Comparison of ENCODE assay signal across 22 cellular contexts in the genomic region with DNA sequence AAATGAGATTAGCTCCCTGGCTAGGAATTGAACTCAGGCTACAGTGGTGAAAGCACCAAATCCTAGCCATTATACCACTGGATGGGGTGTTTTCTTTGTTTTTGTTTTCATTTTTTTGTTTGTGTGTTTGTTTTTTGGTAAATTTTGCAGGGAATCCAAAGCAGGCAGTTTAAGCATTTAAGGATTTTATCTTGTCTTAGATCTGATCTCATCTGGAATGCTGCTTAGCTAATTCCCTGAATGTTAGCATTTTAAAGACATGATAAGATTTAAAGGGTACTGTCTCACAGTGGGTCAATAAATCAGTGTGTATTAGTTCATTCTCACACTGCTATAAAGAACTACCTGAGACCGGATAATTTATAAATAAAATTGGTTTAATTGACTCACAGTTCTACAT. TPM values are rescaled to one million over a fixed set of nuclear protein-coding genes. Genes with fewer than 3 reads are reported as not detected.
DNase-seq lines count a peak whose midpoint lies in the region; ATAC-seq, FAIRE-seq and TF ChIP-seq lines count a peak whose summit lies in the region.
"Had no signal": no experiment of that assay in that cellular context is flagged by ENCODE, and none has a peak within 500 bp of the region (broad histone marks: within the 10 kb centered on the region; RNA-seq: fewer than 3 reads in every experiment).

No MANE protein-coding gene starts in this region.

- H3K36me3 Mint-ChIP-seq in activated CD4-positive, alpha-beta T cell treated with anti-CD3 and anti-CD28 coated beads, Interleukin-2, amount 10 ng/mL, durations not matched to agents 24 days and 14 days (ENCODE audit: low read depth): no peaks in the 10 kb centered on the region
- H3K36me3 Mint-ChIP-seq in nephron progenitor cell (ENCODE audit: low read depth): peaks cover 9% of the 10 kb centered on the region
- peaks cover under 1% of the 10 kb centered on the region for H3K36me3 Mint-ChIP-seq in activated T-cell treated with anti-CD3 and anti-CD28 coated beads, Interleukin-2, amount 50 U/mL, for 24 hours (ENCODE audit: low read depth)

- no peaks in the 10 kb centered on the region for H3K27me3 ChIP-seq in K562 (ENCODE audit: control insufficient read depth in 2 of 2, insufficient read depth in 2 of 2, low read length in 2 of 2)
- no peaks in the 10 kb centered on the region for H3K27me3 ChIP-seq in mesendoderm (ENCODE audit: insufficient read depth, low read length, poor library complexity)
- H3K27me3 ChIP-seq: BLaER1 treated with 17β-estradiol and CSF1 and Interleukin-3, amounts not matched to agents 10 nM and 100 nM had no signal

- H3K27ac Mint-ChIP-seq in activated CD4-positive, alpha-beta T cell treated with anti-CD3 and anti-CD28 coated beads, Interleukin-2, amount 10 ng/mL, durations not matched to agents 24 days and 14 days: no peak overlapping the region
- no peak overlapping the region for H3K27ac Mint-ChIP-seq in nephron progenitor cell
- H3K27ac Mint-ChIP-seq in activated T-cell treated with anti-CD3 and anti-CD28 coated beads, Interleukin-2, amount 50 U/mL, for 24 hours: no peak overlapping the region
- H3K27ac Mint-ChIP-seq: B cell; CD4-positive, alpha-beta T cell; CD8-positive, alpha-beta T cell had no signal

- H4K5ac ChIP-seq in mesendoderm (ENCODE audit: low read length): no peak overlapping the region

- no peak overlapping the region for H2BK120ac ChIP-seq in mesendoderm (ENCODE audit: low read depth, low read length)

- FAIRE-seq in K562 (lab: Jason Lieb, UNC) (no peak), kidney (lab: Jason Lieb, UNC) (no peak)
- FAIRE-seq: A549, D721Med, G401.6, GM12891 had no signal

- H3K4me1 ChIP-seq in K562 (replicated peaks in 1 of 2; ENCODE audit: control insufficient read depth in 2 of 2, insufficient read depth in 2 of 2, low read length in 2 of 2): peaks cover 0 to 15% of the 10 kb centered on the region in 2 experiments; a peak in 2 of 5 replicates
- H3K4me1 ChIP-seq in mesendoderm (ENCODE audit: control insufficient read depth, low read depth, low read length): peaks cover 4% of the 10 kb centered on the region
- H3K4me1 ChIP-seq in kidney (ENCODE audit: control insufficient read depth in 1 of 2, insufficient read depth in 1 of 2, low read depth in 1 of 2, low read length in 2 of 2): peaks cover 7 to 14% of the 10 kb centered on the region in 2 donors

- no peak overlapping the region for H3K23ac ChIP-seq in mesendoderm (ENCODE audit: low read length)

- 59% methylated on average over 1 of the region's 1 CpG for WGBS in K562 (ENCODE audit: insufficient coverage, low coverage, missing lambda C conversion rate)
- WGBS in mesendoderm (ENCODE audit: extremely low coverage, insufficient coverage, low lambda C conversion rate): no CpG with 5 or more reads among the region's 1 CpG

- H3K4me1 Mint-ChIP-seq in activated CD4-positive, alpha-beta T cell treated with anti-CD3 and anti-CD28 coated beads, Interleukin-2, amount 10 ng/mL, durations not matched to agents 24 days and 14 days: peaks cover 23% of the 10 kb centered on the region
- peaks cover 14% of the 10 kb centered on the region for H3K4me1 Mint-ChIP-seq in nephron progenitor cell
- H3K4me1 Mint-ChIP-seq in activated T-cell treated with anti-CD3 and anti-CD28 coated beads, Interleukin-2, amount 50 U/mL, for 24 hours (ENCODE audit: low read depth): peaks cover 34% of the 10 kb centered on the region

- in situ Hi-C loops in K562 (cut with MboI): no loop called here

- H3K4ac ChIP-seq in mesendoderm (ENCODE audit: low read depth, low read length): no peak overlapping the region

- H3K4me3 Mint-ChIP-seq in activated CD4-positive, alpha-beta T cell treated with anti-CD3 and anti-CD28 coated beads, Interleukin-2, amount 10 ng/mL, durations not matched to agents 24 days and 14 days: no peak overlapping the region
- H3K4me3 Mint-ChIP-seq in nephron progenitor cell: no peak overlapping the region
- no peak overlapping the region for H3K4me3 Mint-ChIP-seq in activated T-cell treated with anti-CD3 and anti-CD28 coated beads, Interleukin-2, amount 50 U/mL, for 24 hours
- H3K4me3 Mint-ChIP-seq: B cell; CD8-positive, alpha-beta T cell had no signal

- H3K79me1 ChIP-seq in mesendoderm (ENCODE audit: low read length): no peaks in the 10 kb centered on the region

- no peak for TF ChIP-seq EP300 in K562 (IDR thresholded peaks at IDR 0.05; ENCODE audit: low read length)

- H3K56ac ChIP-seq in mesendoderm (ENCODE audit: low read length): no peak overlapping the region

- no peak overlapping the region for H3K4me3 ChIP-seq in K562
- no peak overlapping the region for H3K4me3 ChIP-seq in mesendoderm (ENCODE audit: low read length)
- H3K4me3 ChIP-seq in kidney (ENCODE audit: low read length in 2 of 2): no peak overlapping the region
- H3K4me3 ChIP-seq: A549; BLaER1 treated with 17β-estradiol and CSF1 and Interleukin-3, amounts not matched to agents 10 nM and 100 nM had no signal

- H3K79me2 ChIP-seq in K562 (ENCODE audit: control insufficient read depth, insufficient read depth, low read length) (peaks cover 2% of the 10 kb centered on the region; the same call in 2 of the 3 replicates), mesendoderm (ENCODE audit: control insufficient read depth, insufficient read depth, low read length) (no peaks in the 10 kb centered on the region)

- no peak for TF ChIP-seq RAD21 in K562 (CRISPR knock-in tag; conservative IDR thresholded peaks at IDR 0.05 in 1 of 2, IDR thresholded peaks at IDR 0.05 in 1 of 2)

- H4K8ac ChIP-seq in mesendoderm (ENCODE audit: low read depth, low read length): no peak overlapping the region

- H3K9me3 ChIP-seq in K562 (replicated peaks; ENCODE audit: control insufficient read depth, insufficient read depth, low read depth, low read length): no peaks in the 10 kb centered on the region
- no peaks in the 10 kb centered on the region for H3K9me3 ChIP-seq in kidney (ENCODE audit: control insufficient read depth in 1 of 2, low read length in 2 of 2)

- no peaks in the 10 kb centered on the region for H3K9me1 ChIP-seq in K562 (ENCODE audit: control insufficient read depth, insufficient read depth, low read length)

- CTCF ChIA-PET in K562 (lab: Yijun Ruan, JAX; ENCODE audit: low intra/inter-chr PET ratio): no interaction called here

- POLR2A ChIA-PET in K562 (lab: Yijun Ruan, JAX): interaction anchor here (0.7 to 1.0 kb wide), 2 partner anchors 12 to 188 kb away, joined by 4 to 6 read pairs; no protein-coding TSS in a partner anchor

- H3K18ac ChIP-seq in mesendoderm (ENCODE audit: low read length): no peak overlapping the region

- no peak overlapping the region for H2AFZ ChIP-seq in K562 (ENCODE audit: low read depth, low read length)

- H3K9me3 Mint-ChIP-seq in activated CD4-positive, alpha-beta T cell treated with anti-CD3 and anti-CD28 coated beads, Interleukin-2, amount 10 ng/mL, durations not matched to agents 24 days and 14 days: peaks cover 15% of the 10 kb centered on the region
- peaks cover 24% of the 10 kb centered on the region for H3K9me3 Mint-ChIP-seq in nephron progenitor cell
- no peaks in the 10 kb centered on the region for H3K9me3 Mint-ChIP-seq in activated T-cell treated with anti-CD3 and anti-CD28 coated beads, Interleukin-2, amount 50 U/mL, for 24 hours
- H3K9me3 Mint-ChIP-seq: CD4-positive, alpha-beta T cell; CD8-positive, alpha-beta T cell had no signal

- no peak overlapping the region for H2BK5ac ChIP-seq in mesendoderm (ENCODE audit: low read length)

- TF ChIP-seq POLR2A in K562 (conservative IDR thresholded peaks at IDR 0.05): no peak

- intact Hi-C loops in activated CD4-positive, alpha-beta T cell treated with anti-CD3 and anti-CD28 coated beads, Interleukin-2, amount 10 ng/mL, durations not matched to agents 24 days and 14 days (cut with micrococcal nuclease): no loop called here
- intact Hi-C loops in K562 (cut with micrococcal nuclease): no loop called here
- intact Hi-C loops in kidney (cut with DNase I): no loop called here

- H3K36me3 ChIP-seq in K562 (ENCODE audit: control insufficient read depth, insufficient read depth, low read length): no peaks in the 10 kb centered on the region
- H3K36me3 ChIP-seq in mesendoderm (ENCODE audit: control insufficient read depth, insufficient read depth, low read length): no peaks in the 10 kb centered on the region
- H3K36me3 ChIP-seq in kidney (ENCODE audit: control insufficient read depth in 1 of 2, insufficient read depth in 2 of 2, low read length in 2 of 2): peaks cover 0 to 4% of the 10 kb centered on the region in 2 donors
- H3K36me3 ChIP-seq: BLaER1 treated with 17β-estradiol and CSF1 and Interleukin-3, amounts not matched to agents 10 nM and 100 nM had no signal

- no peak for ATAC-seq in K562
- ATAC-seq: A549; CD8-positive, alpha-beta T cell had no signal

- H3K27ac ChIP-seq in K562 (ENCODE audit: extremely low read depth, low read depth, low read length) (no peak overlapping the region), mesendoderm (ENCODE audit: low read depth, low read length) (no peak overlapping the region), kidney (ENCODE audit: low read depth in 2 of 2, low read length in 2 of 2) (no peak overlapping the region)
- H3K27ac ChIP-seq: 22Rv1; A549; BLaER1 treated with 17β-estradiol and CSF1 and Interleukin-3, amounts not matched to agents 10 nM and 100 nM; C4-2B had no signal

- H2AK5ac ChIP-seq in mesendoderm (ENCODE audit: low read length): no peak overlapping the region

- TF ChIP-seq CTCF in K562 (IDR thresholded peaks at IDR 0.05 in 2 of 3, conservative IDR thresholded peaks at IDR 0.05 in 1 of 3; ENCODE audit: insufficient read depth in 2 of 3, low read depth in 1 of 3, low read length in 3 of 3): no peak
- no peak for TF ChIP-seq CTCF in nephron progenitor cell (IDR thresholded peaks at IDR 0.05)
- no peak for TF ChIP-seq CTCF in kidney (IDR thresholded peaks at IDR 0.05; ENCODE audit: borderline replicate concordance, extremely low read depth, insufficient read depth)

- H3K9ac ChIP-seq in K562 (ENCODE audit: insufficient read depth in 1 of 2, low read depth in 2 of 2, low read length in 2 of 2) (no peak overlapping the region), mesendoderm (ENCODE audit: low read length) (no peak overlapping the region), kidney (ENCODE audit: low read length in 2 of 2) (no peak overlapping the region)
- H3K9ac ChIP-seq: BLaER1 treated with 17β-estradiol and CSF1 and Interleukin-3, amounts not matched to agents 10 nM and 100 nM had no signal

- H3K4me2 ChIP-seq in K562 (ENCODE audit: insufficient read depth, low read length) (no peak overlapping the region), mesendoderm (ENCODE audit: low read length) (no peak overlapping the region)
- H3K4me2 ChIP-seq: A549 had no signal

- peak; percentile 18 for DNase-seq in activated CD4-positive, alpha-beta T cell treated with anti-CD3 and anti-CD28 coated beads, Interleukin-2, amount 10 ng/mL, durations not matched to agents 24 days and 14 days
- DNase-seq in activated CD4-positive, alpha-beta T cell treated with anti-CD3 and anti-CD28 coated beads, Interleukin-2, amount 50 U/mL, for 1 hour: no peak
- no peak for DNase-seq in K562 (ENCODE audit: extremely low read depth in 1 of 4, low spot score in 3 of 4)
- DNase-seq in mesendoderm: peak; percentile 44
- no peak for DNase-seq in nephron progenitor cell
- no peak for DNase-seq in kidney
- DNase-seq in activated T-cell treated with anti-CD3 and anti-CD28 coated beads, Interleukin-2, amount 50 U/mL, for 24 hours: no peak
- DNase-seq: AML-193; Caco-2; Calu3; CD4-positive, alpha-beta T cell; CD8-positive, alpha-beta T cell; DMS79 treated with DMSO at 0.1 percent for 48 hours; GF-D8 had no signal

- H3K27me3 Mint-ChIP-seq in activated CD4-positive, alpha-beta T cell treated with anti-CD3 and anti-CD28 coated beads, Interleukin-2, amount 10 ng/mL, durations not matched to agents 24 days and 14 days: peaks cover 9% of the 10 kb centered on the region
- H3K27me3 Mint-ChIP-seq in nephron progenitor cell (ENCODE audit: low read depth, poor library complexity): no peaks in the 10 kb centered on the region
- no peaks in the 10 kb centered on the region for H3K27me3 Mint-ChIP-seq in activated T-cell treated with anti-CD3 and anti-CD28 coated beads, Interleukin-2, amount 50 U/mL, for 24 hours
- H3K27me3 Mint-ChIP-seq: B cell; CD4-positive, alpha-beta T cell had no signal

- no TSS peak for BruUV-seq in K562 (replicated peaks; lab: Mats Ljungman, UMichigan)

- no peak overlapping the region for H2BK15ac ChIP-seq in mesendoderm (replicated peaks; ENCODE audit: low read depth)

- H4K20me1 ChIP-seq in K562 (replicated peaks; ENCODE audit: control insufficient read depth, insufficient read depth, low read length): no peaks in the 10 kb centered on the region
- H4K20me1 ChIP-seq: BLaER1 treated with 17β-estradiol and CSF1 and Interleukin-3, amounts not matched to agents 10 nM and 100 nM had no signal

RNA-seq across cellular contexts. Expression of a gene that starts 5.6 kb away (rescaled TPM):
- 38.3 and 38.8 TPM in 2 replicates for total RNA-seq in activated CD4-positive, alpha-beta T cell treated with anti-CD3 and anti-CD28 coated beads, Interleukin-2, amount 10 ng/mL, durations not matched to agents 24 days and 14 days
- 80.7 and 221 TPM in 2 replicates for total RNA-seq in K562 (2011; cell fraction: chromatin; rRNA removed; ENCODE audit: low replicate concordance)
- 23.3 and 38.8 TPM in 2 replicates for total RNA-seq in K562 (2011; cell fraction: nucleolus; rRNA removed)
- total RNA-seq in K562 (2011; cell fraction: nucleoplasm; rRNA removed): 104 and 220 TPM in 2 replicates
- 19.4 and 19.8 TPM in 2 replicates for total RNA-seq in K562 (2014; rRNA removed)
- total RNA-seq in K562 (2014; rRNA removed; fragmentation: Illumina TruSeq; extraction: Trizol): 61.2 and 71.7 TPM in 2 replicates
- total RNA-seq in K562 (2015; rRNA removed; fragmentation: Illumina TruSeq; extraction: Trizol): 50.6 and 56.0 TPM in 2 replicates
- total RNA-seq in K562 (2021): 50.5 and 56.5 TPM in 2 replicates
- polyA plus RNA-seq in K562 (2011; rRNA removed): 80.4 and 84.7 TPM in 2 replicates
- 21.2 and 44.7 TPM in 2 replicates for polyA plus RNA-seq in K562 (2011; cell fraction: cytosol; rRNA removed)
- polyA plus RNA-seq in K562 (2011; cell fraction: nucleus; rRNA removed): 65.4 and 98.1 TPM in 2 replicates
- polyA plus RNA-seq in K562 (2012): 25.1 and 29.8 TPM in 2 replicates
- polyA plus RNA-seq in K562 (2014; fragmentation: Illumina TruSeq; extraction: Trizol): 32.0 and 38.9 TPM in 2 replicates
- polyA plus RNA-seq in K562 (2014; fragmentation: Nextera tagmentation; extraction: Ambion mirVana): 10 to 100 TPM; 27.0 to 68.8 TPM
- polyA plus RNA-seq in K562 (2014; rRNA removed): 18.6 and 19.1 TPM in 2 replicates
- polyA minus RNA-seq in K562 (2011; rRNA and poly(A)+ RNA removed): 282 and 370 TPM in 2 replicates
- polyA minus RNA-seq in K562 (2011; cell fraction: cytosol; rRNA and poly(A)+ RNA removed): 55.7 and 56.6 TPM in 2 replicates
- polyA minus RNA-seq in K562 (2011; cell fraction: nucleus; rRNA and poly(A)+ RNA removed): 62.1 and 148 TPM in 2 replicates
- 24.2 TPM for polyA plus RNA-seq in mesendoderm (2013, experiment 1 of 2)
- polyA plus RNA-seq in mesendoderm (2013, experiment 2 of 2): 25.2 TPM
- total RNA-seq in kidney: 77.0 TPM
- 24.4 TPM for polyA plus RNA-seq in kidney (ENCODE audit: insufficient read depth, low read depth, low replicate concordance)

Comparison
In these comparisons a context has a peak if more than half of its experiments do, and no peak if none do; other contexts are left out.
1. DNase-seq: peak in activated CD4-positive, alpha-beta T cell treated with anti-CD3 and anti-CD28 coated beads, Interleukin-2, amount 10 ng/mL, durations not matched to agents 24 days and 14 days (single experiment) and mesendoderm (single experiment); none in activated CD4-positive, alpha-beta T cell treated with anti-CD3 and anti-CD28 coated beads, Interleukin-2, amount 50 U/mL, for 1 hour (single experiment), K562 (0 of 4), nephron progenitor cell (single experiment), kidney (single experiment) and activated T-cell treated with anti-CD3 and anti-CD28 coated beads, Interleukin-2, amount 50 U/mL, for 24 hours (single experiment).